Comparison of ENCODE assay signal across 1 cellular context in the genomic region with DNA sequence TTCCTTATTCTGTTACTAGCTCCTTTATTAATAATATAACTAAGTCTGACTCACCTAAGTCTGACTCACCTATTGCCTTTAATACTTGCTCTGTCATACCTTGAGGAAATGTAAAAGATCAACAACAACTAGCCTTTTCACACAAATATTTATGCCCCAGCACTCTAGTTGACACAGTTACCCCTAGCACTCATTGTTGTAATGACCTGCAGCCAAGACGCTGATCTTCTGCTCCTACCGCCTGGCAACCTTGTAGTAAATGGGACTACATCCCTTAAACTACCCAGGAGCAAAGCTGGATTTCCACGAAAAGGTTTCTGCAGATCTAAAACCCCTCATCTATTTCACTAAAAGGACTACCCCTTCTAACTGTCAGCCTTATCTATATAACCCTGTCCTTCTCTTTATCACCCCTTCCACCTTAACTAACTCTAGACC.
TF ChIP-seq lines count a peak whose summit lies in the region.

No MANE protein-coding gene starts in this region.

TF ChIP-seq in GM12878, 131 proteins besides CTCF, POLR2A, EP300 and RAD21 (continued from another document):
- TF ChIP-seq, protein P1, sequence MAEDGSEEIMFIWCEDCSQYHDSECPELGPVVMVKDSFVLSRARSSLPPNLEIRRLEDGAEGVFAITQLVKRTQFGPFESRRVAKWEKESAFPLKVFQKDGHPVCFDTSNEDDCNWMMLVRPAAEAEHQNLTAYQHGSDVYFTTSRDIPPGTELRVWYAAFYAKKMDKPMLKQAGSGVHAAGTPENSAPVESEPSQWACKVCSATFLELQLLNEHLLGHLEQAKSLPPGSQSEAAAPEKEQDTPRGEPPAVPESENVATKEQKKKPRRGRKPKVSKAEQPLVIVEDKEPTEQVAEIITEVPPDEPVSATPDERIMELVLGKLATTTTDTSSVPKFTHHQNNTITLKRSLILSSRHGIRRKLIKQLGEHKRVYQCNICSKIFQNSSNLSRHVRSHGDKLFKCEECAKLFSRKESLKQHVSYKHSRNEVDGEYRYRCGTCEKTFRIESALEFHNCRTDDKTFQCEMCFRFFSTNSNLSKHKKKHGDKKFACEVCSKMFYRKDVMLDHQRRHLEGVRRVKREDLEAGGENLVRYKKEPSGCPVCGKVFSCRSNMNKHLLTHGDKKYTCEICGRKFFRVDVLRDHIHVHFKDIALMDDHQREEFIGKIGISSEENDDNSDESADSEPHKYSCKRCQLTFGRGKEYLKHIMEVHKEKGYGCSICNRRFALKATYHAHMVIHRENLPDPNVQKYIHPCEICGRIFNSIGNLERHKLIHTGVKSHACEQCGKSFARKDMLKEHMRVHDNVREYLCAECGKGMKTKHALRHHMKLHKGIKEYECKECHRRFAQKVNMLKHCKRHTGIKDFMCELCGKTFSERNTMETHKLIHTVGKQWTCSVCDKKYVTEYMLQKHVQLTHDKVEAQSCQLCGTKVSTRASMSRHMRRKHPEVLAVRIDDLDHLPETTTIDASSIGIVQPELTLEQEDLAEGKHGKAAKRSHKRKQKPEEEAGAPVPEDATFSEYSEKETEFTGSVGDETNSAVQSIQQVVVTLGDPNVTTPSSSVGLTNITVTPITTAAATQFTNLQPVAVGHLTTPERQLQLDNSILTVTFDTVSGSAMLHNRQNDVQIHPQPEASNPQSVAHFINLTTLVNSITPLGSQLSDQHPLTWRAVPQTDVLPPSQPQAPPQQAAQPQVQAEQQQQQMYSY (CRISPR knock-in tag; IDR thresholded peaks at IDR 0.05) = no peak
- peak; percentile 27; the same call in 1 of the 2 replicates for TF ChIP-seq NFIC (IDR thresholded peaks at IDR 0.05; ENCODE audit: low read depth, low read length)
- TF ChIP-seq, protein P2, sequence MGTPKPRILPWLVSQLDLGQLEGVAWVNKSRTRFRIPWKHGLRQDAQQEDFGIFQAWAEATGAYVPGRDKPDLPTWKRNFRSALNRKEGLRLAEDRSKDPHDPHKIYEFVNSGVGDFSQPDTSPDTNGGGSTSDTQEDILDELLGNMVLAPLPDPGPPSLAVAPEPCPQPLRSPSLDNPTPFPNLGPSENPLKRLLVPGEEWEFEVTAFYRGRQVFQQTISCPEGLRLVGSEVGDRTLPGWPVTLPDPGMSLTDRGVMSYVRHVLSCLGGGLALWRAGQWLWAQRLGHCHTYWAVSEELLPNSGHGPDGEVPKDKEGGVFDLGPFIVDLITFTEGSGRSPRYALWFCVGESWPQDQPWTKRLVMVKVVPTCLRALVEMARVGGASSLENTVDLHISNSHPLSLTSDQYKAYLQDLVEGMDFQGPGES (IDR thresholded peaks at IDR 0.05) = no peak
- TF ChIP-seq BACH1 (IDR thresholded peaks at IDR 0.05; ENCODE audit: borderline replicate concordance) = no peak
